ENCODE assay signal across 7 cellular contexts in the genomic region with DNA sequence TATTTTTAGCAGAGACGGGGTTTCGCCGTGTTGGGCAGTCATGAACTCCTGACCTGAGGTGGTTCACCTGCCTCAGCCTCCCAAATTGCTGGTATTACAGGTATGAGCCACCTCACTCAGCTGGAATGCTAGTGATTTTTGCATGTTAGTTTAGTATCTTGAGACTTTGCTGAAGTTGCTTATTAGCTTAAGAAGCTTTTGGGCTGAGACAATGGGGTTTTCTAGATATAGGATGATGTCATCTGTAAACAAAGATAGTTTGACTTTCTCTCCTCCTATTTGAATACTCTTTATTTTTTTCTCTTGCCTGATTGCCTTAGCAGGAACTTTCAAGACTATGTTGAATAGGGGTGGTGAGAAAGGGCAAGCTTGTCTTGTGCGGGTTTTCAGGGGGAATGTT. TPM values are rescaled to one million over a fixed set of nuclear protein-coding genes. Genes with fewer than 3 reads are reported as not detected.
DNase-seq lines count a peak whose midpoint lies in the region; ATAC-seq, FAIRE-seq and TF ChIP-seq lines count a peak whose summit lies in the region.
"Not testable (repeated sequence)": the region's sequence is repeated elsewhere in the genome, so short reads cannot be mapped to it uniquely, and the experiment has no call there.

No MANE protein-coding gene starts in this region.

- not testable (repeated sequence) for H2BK12ac ChIP-seq in trophoblast cell (ENCODE audit: low read length)

- not testable (repeated sequence) for H3K36me3 ChIP-seq in GM12878 (ENCODE audit: control insufficient read depth in 2 of 2, insufficient read depth in 2 of 2, low read length in 1 of 2); trophoblast cell (ENCODE audit: control insufficient read depth in 1 of 2, insufficient read depth in 2 of 2, low read length in 2 of 2)

- not testable (repeated sequence) for H3K4ac ChIP-seq in trophoblast cell (ENCODE audit: low read depth, low read length)

- H4K20me1 ChIP-seq in GM12878 (ENCODE audit: control insufficient read depth, insufficient read depth), result not testable (repeated sequence)

- SMC1A ChIA-PET in GM12878 (lab: Charles Lee; ENCODE audit: uncharacterized antibody, unreplicated experiment), result not testable (repeated sequence)

- not testable (repeated sequence) for TF ChIP-seq CTCF in GM12878 (IDR thresholded peaks at IDR 0.05 in 2 of 3, conservative IDR thresholded peaks at IDR 0.05 in 1 of 3; ENCODE audit: control insufficient read depth in 2 of 3, extremely low read depth in 1 of 3, insufficient read depth in 1 of 3, low read depth in 3 of 3, low read length in 3 of 3); fibroblast of pulmonary artery (IDR thresholded peaks at IDR 0.05; ENCODE audit: low read length, missing control alignments)

- H2AFZ ChIP-seq in GM12878 (ENCODE audit: control insufficient read depth, low read depth, low read length); trophoblast cell (ENCODE audit: insufficient read depth, low read length, poor library complexity): not testable (repeated sequence)

- not testable (repeated sequence) for TF ChIP-seq RAD21 in GM12878 (IDR thresholded peaks at IDR 0.05; ENCODE audit: insufficient read depth, low read depth, low read length)

- DNase-seq in Caki2 (ENCODE audit: low read depth) (peak; percentile 51), M059J (ENCODE audit: low read depth) (peak; percentile 55), fibroblast of pulmonary artery (ENCODE audit: low read depth) (peak; percentile 2), kidney tubule cell (ENCODE audit: low spot score) (peak; percentile 64), trophoblast cell (peak; percentile 0 to 31)
- not testable (repeated sequence) for DNase-seq in H54 (ENCODE audit: insufficient read length, low spot score); GM12878 (ENCODE audit: low read depth, low spot score)

- H3K18ac ChIP-seq in trophoblast cell (ENCODE audit: low read length), result not testable (repeated sequence)

- not testable (repeated sequence) for H2BK120ac ChIP-seq in trophoblast cell (ENCODE audit: insufficient read depth, low read length, poor library complexity)

- H4K91ac ChIP-seq in trophoblast cell (ENCODE audit: low read depth, low read length), result not testable (repeated sequence)

- H3K79me2 ChIP-seq in GM12878 (ENCODE audit: control insufficient read depth, insufficient read depth, low read length); trophoblast cell (ENCODE audit: control insufficient read depth, insufficient read depth, low read length, poor library complexity): not testable (repeated sequence)

- H2BK5ac ChIP-seq in trophoblast cell (ENCODE audit: low read depth, low read length, poor library complexity), result not testable (repeated sequence)

- not testable (repeated sequence) for H3K23ac ChIP-seq in trophoblast cell (ENCODE audit: low read length)

- in situ Hi-C loops in Caki2 (cut with HindIII; ENCODE audit: low pct_unique_long_range_greater_than_20kb, low sequenced_read_pairs); GM12878 (cut with MboI): not testable (repeated sequence)

- not testable (repeated sequence) for H4K12ac ChIP-seq in trophoblast cell (ENCODE audit: low read depth, low read length)

- POLR2A ChIA-PET in GM12878 (lab: Charles Lee), result not testable (repeated sequence)

- peak; percentile 67 for FAIRE-seq in H54 (lab: Jason Lieb, UNC)
- FAIRE-seq in GM12878 (lab: Jason Lieb, UNC), result not testable (repeated sequence)

- RAD21 ChIA-PET in GM12878 (lab: Charles Lee; ENCODE audit: unreplicated experiment), result not testable (repeated sequence)

- not testable (repeated sequence) for H3K9ac ChIP-seq in GM12878 (ENCODE audit: control insufficient read depth, insufficient read depth, low read length); trophoblast cell (ENCODE audit: low read length)

- not testable (repeated sequence) for H3K27ac ChIP-seq in GM12878 (ENCODE audit: control insufficient read depth, insufficient read depth); trophoblast cell (ENCODE audit: low read depth, low read length)

- not testable (repeated sequence) for H3K27me3 ChIP-seq in GM12878 (replicated peaks in 1 of 2; ENCODE audit: control insufficient read depth in 2 of 2, insufficient read depth in 2 of 2, low read length in 1 of 2); trophoblast cell (ENCODE audit: insufficient read depth, low read length)

- not testable (repeated sequence) for H3K4me3 ChIP-seq in GM12878; fibroblast of pulmonary artery (replicated peaks; ENCODE audit: low read depth, low read length); trophoblast cell (ENCODE audit: low read depth, low read length)

- not testable (repeated sequence) for H3K79me1 ChIP-seq in trophoblast cell (ENCODE audit: low read length)

- not testable (repeated sequence) for H3K4me2 ChIP-seq in GM12878 (ENCODE audit: control insufficient read depth, insufficient read depth); trophoblast cell (ENCODE audit: low read length)

- H3K14ac ChIP-seq in trophoblast cell (ENCODE audit: low read length), result not testable (repeated sequence)

- not testable (repeated sequence) for ATAC-seq in GM12878

- not testable (repeated sequence) for BruUV-seq in GM12878 (replicated peaks; lab: Mats Ljungman, UMichigan)

- not testable (repeated sequence) for H2AK5ac ChIP-seq in trophoblast cell (ENCODE audit: low read length)

- H4K8ac ChIP-seq in trophoblast cell (ENCODE audit: low read depth, low read length), result not testable (repeated sequence)

- 98% methylated on average over 4 of the region's 4 CpGs for WGBS in GM12878 (ENCODE audit: insufficient coverage, insufficient replicate concordance, low lambda C conversion rate, missing lambda C conversion rate)
- WGBS in trophoblast cell (ENCODE audit: extremely low coverage, insufficient coverage, insufficient read length), result no CpG with 5 or more reads among the region's 4 CpGs

- CTCF ChIA-PET in GM12878 (lab: Yijun Ruan, JAX), result not testable (repeated sequence)

- not testable (repeated sequence) for TF ChIP-seq EP300 in GM12878 (IDR thresholded peaks at IDR 0.05; ENCODE audit: borderline replicate concordance in 1 of 2, control insufficient read depth in 1 of 2, low read depth in 2 of 2, low read length in 2 of 2)

- not testable (repeated sequence) for H3K4me1 ChIP-seq in GM12878 (ENCODE audit: control insufficient read depth, insufficient read depth, low read length); trophoblast cell (ENCODE audit: control insufficient read depth in 1 of 2, insufficient read depth in 2 of 2, low read length in 2 of 2)

- intact Hi-C loops in GM12878 (cut with micrococcal nuclease; ENCODE audit: unreplicated experiment), result not testable (repeated sequence)

- TF ChIP-seq POLR2A in H54 (IDR thresholded peaks at IDR 0.05; ENCODE audit: low read depth, low read length); GM12878 (IDR thresholded peaks at IDR 0.05; ENCODE audit: low read depth, low read length): not testable (repeated sequence)

- H3K9me3 ChIP-seq in GM12878 (replicated peaks; ENCODE audit: control insufficient read depth, insufficient read depth, low read length); trophoblast cell (ENCODE audit: insufficient read depth, low read depth, low read length): not testable (repeated sequence)

TF ChIP-seq in GM12878, 131 proteins besides CTCF, POLR2A, EP300 and RAD21:
- peak; percentile 74 for TF ChIP-seq ATF7 (IDR thresholded peaks at IDR 0.05; ENCODE audit: low read depth)

RNA-seq across cellular contexts. Expression of a gene that starts 57.3 kb away (rescaled TPM):
- 78.5 and 81.3 TPM in 2 replicates for total RNA-seq in Caki2 (2014; rRNA removed; shearing (Covaris generic); ENCODE audit: low replicate concordance)
- 85.3 and 96.5 TPM in 2 replicates for total RNA-seq in M059J (2014; rRNA removed; shearing (Covaris generic))
- 96.1 and 98.4 TPM in 2 replicates for total RNA-seq in GM12878 (2013; cell fraction: nucleolus; rRNA removed)
- total RNA-seq in GM12878 (2014; rRNA removed) (31.1 and 37.9 TPM in 2 replicates), GM12878 (2014; rRNA removed; fragmentation: Illumina TruSeq; extraction: Trizol) (38.6 and 40.1 TPM in 2 replicates), GM12878 (2021) (23.1 and 25.0 TPM in 2 replicates)
- polyA plus RNA-seq in GM12878 (2011; ENCODE audit: low read depth), result 13.4 TPM
- polyA plus RNA-seq in GM12878 (2011; rRNA removed) (24.6 and 37.0 TPM in 2 replicates), GM12878 (2014; fragmentation: Illumina TruSeq; extraction: Trizol) (26.7 and 33.1 TPM in 2 replicates), GM12878 (2014; fragmentation: Nextera tagmentation; extraction: Ambion mirVana) (10 to 100 TPM; 13.2 to 18.6 TPM), GM12878 (2014; rRNA removed) (15.2 and 17.7 TPM in 2 replicates), GM12878 (2016; fragmentation: Nextera tagmentation; extraction: Ambion mirVana) (10 to 100 TPM; 25.2 to 26.5 TPM)
- 11.7 and 16.1 TPM in 2 replicates for polyA plus RNA-seq in GM12878 (2011; cell fraction: cytosol; rRNA removed)
- 11.6 and 17.2 TPM in 2 replicates for polyA plus RNA-seq in GM12878 (2011; cell fraction: nucleus; rRNA removed)
- 10.9 and 14.0 TPM in 2 replicates for polyA plus RNA-seq in GM12878 (2012)
- 42.6 and 44.5 TPM in 2 replicates for polyA minus RNA-seq in GM12878 (2011; rRNA and poly(A)+ RNA removed)
- polyA minus RNA-seq in GM12878 (2011; cell fraction: cytosol; rRNA and poly(A)+ RNA removed), result 14.2 and 17.9 TPM in 2 replicates
- polyA minus RNA-seq in GM12878 (2011; cell fraction: nucleus; rRNA and poly(A)+ RNA removed), result 47.8 and 80.0 TPM in 2 replicates
- polyA plus RNA-seq in trophoblast cell (2013), result 18.8 and 21.0 TPM in 2 replicates
